23 cellular contexts compared by ENCODE assay signal in genomic region chr14:71905031-71905430, GRCh38. TPM values are rescaled to one million over a fixed set of nuclear protein-coding genes. Genes with fewer than 3 reads are reported as not detected.
DNase-seq lines count a peak whose midpoint lies in the region; ATAC-seq, FAIRE-seq and TF ChIP-seq lines count a peak whose summit lies in the region.
"Had no signal": no experiment of that assay in that cellular context is flagged by ENCODE, and none has a peak within 500 bp of the region (broad histone marks: within the 10 kb centered on the region; RNA-seq: fewer than 3 reads in every experiment).

No MANE protein-coding gene starts in this region.

- H3K4me2 ChIP-seq in SK-N-SH = no peak overlapping the region
- no peak overlapping the region for H3K4me2 ChIP-seq in K562 (ENCODE audit: insufficient read depth, low read length)
- H3K4me2 ChIP-seq in neuronal stem cell (ENCODE audit: insufficient read depth, low read length, poor library complexity, severe bottlenecking) = no peak overlapping the region

- no peaks in the 10 kb centered on the region for H3K79me1 ChIP-seq in neuronal stem cell (ENCODE audit: low read depth, low read length)

- H3K27me3 ChIP-seq in SK-N-SH (ENCODE audit: insufficient read depth) (no peaks in the 10 kb centered on the region; the same call in 1 of the 2 replicates), K562 (ENCODE audit: control insufficient read depth in 2 of 2, insufficient read depth in 2 of 2, low read length in 2 of 2) (no peaks in the 10 kb centered on the region), neuronal stem cell (ENCODE audit: control insufficient read depth in 3 of 3, insufficient read depth in 3 of 3, low read depth in 1 of 3, low read length in 3 of 3) (peaks cover 0 to 24% (median 0%) of the 10 kb centered on the region in 3 experiments)

- no peak overlapping the region for H3K23ac ChIP-seq in neuronal stem cell (ENCODE audit: low read depth, low read length, poor library complexity)

- no peaks in the 10 kb centered on the region for H3K4me1 Mint-ChIP-seq in activated naive CD8-positive, alpha-beta T cell treated with anti-CD3 and anti-CD28 coated beads, Interleukin-2, amount 50 U/mL, for 24 hours
- H3K4me1 Mint-ChIP-seq: IgD-negative memory B cell, T-helper 17 cell had no signal

- H3K9me1 ChIP-seq in K562 (ENCODE audit: control insufficient read depth, insufficient read depth, low read length) = no peaks in the 10 kb centered on the region

- H3K27ac ChIP-seq in SK-N-SH (ENCODE audit: low read depth in 2 of 2, low read length in 1 of 2) = no peak overlapping the region
- no peak overlapping the region for H3K27ac ChIP-seq in K562 (ENCODE audit: extremely low read depth, low read depth, low read length)
- no peak overlapping the region for H3K27ac ChIP-seq in neuronal stem cell (replicated peaks; ENCODE audit: low read length)
- H3K27ac ChIP-seq: HL-60 had no signal

- no peak overlapping the region for H4K91ac ChIP-seq in neuronal stem cell (ENCODE audit: low read depth, low read length, poor library complexity)

- H3K14ac ChIP-seq in neuronal stem cell (ENCODE audit: low read length) = no peak overlapping the region

- H4K8ac ChIP-seq in neuronal stem cell (ENCODE audit: low read depth, low read length) = no peak overlapping the region

- in situ Hi-C loops in K562 (cut with MboI) = no loop called here

- H3K18ac ChIP-seq in neuronal stem cell (ENCODE audit: low read length) = no peak overlapping the region

- no peak for TF ChIP-seq POLR2A in K562 (conservative IDR thresholded peaks at IDR 0.05)

- TF ChIP-seq EP300 in SK-N-SH (IDR thresholded peaks at IDR 0.05; ENCODE audit: borderline replicate concordance in 1 of 2, low read depth in 1 of 2, low read length in 1 of 2) = no peak
- TF ChIP-seq EP300 in Ishikawa (IDR thresholded peaks at IDR 0.05; ENCODE audit: borderline replicate concordance) = no peak
- no peak for TF ChIP-seq EP300 in K562 (IDR thresholded peaks at IDR 0.05; ENCODE audit: low read length)

- FAIRE-seq in K562 (lab: Jason Lieb, UNC) = no peak

- H3K36me3 ChIP-seq in SK-N-SH (replicated peaks in 1 of 2; ENCODE audit: control insufficient read depth in 1 of 2, insufficient read depth in 2 of 2, low read length in 1 of 2) (no peaks in the 10 kb centered on the region), K562 (ENCODE audit: control insufficient read depth, insufficient read depth, low read length) (no peaks in the 10 kb centered on the region), neuronal stem cell (replicated peaks in 1 of 2; ENCODE audit: control insufficient read depth in 2 of 2, insufficient read depth in 2 of 2, low read length in 2 of 2) (no peaks in the 10 kb centered on the region)
- H3K36me3 ChIP-seq: BE2C had no signal

- no peak overlapping the region for H2BK15ac ChIP-seq in neuronal stem cell (ENCODE audit: low read length)

- H3K4me3 ChIP-seq in SK-N-SH (ENCODE audit: low read depth in 2 of 2, low read length in 1 of 2) (no peak overlapping the region), K562 (no peak overlapping the region), neuronal stem cell (ENCODE audit: low read length in 2 of 2) (no peak overlapping the region)

- no peak for TF ChIP-seq CTCF in SK-N-SH (IDR thresholded peaks at IDR 0.05)
- TF ChIP-seq CTCF in K562 (IDR thresholded peaks at IDR 0.05 in 2 of 3, conservative IDR thresholded peaks at IDR 0.05 in 1 of 3; ENCODE audit: insufficient read depth in 2 of 3, low read depth in 1 of 3, low read length in 3 of 3) = no peak

- H3K9me2 ChIP-seq in SK-N-SH = no peaks in the 10 kb centered on the region

- ATAC-seq in SK-N-SH treated with all-trans-retinoic acid at 6 μM for 48 hours = no peak
- no peak for ATAC-seq in K562
- ATAC-seq in activated naive CD8-positive, alpha-beta T cell treated with anti-CD3 and anti-CD28 coated beads, Interleukin-2, amount 50 U/mL, for 24 hours = no peak
- ATAC-seq in GM19035 (IDR thresholded peaks at IDR 0.05; ENCODE audit: unreplicated experiment) = no peak
- ATAC-seq: T-helper 17 cell had no signal

- BruUV-seq in K562 (replicated peaks; lab: Mats Ljungman, UMichigan) = no TSS peak

- H3K4ac ChIP-seq in neuronal stem cell (ENCODE audit: low read length) = no peak overlapping the region

- 4% methylated on average over 4 of the region's 4 CpGs for WGBS in SK-N-SH (ENCODE audit: low lambda C conversion rate)
- 4% methylated on average over 4 of the region's 4 CpGs for WGBS in K562 (ENCODE audit: insufficient coverage, low coverage, missing lambda C conversion rate)
- no CpG with 5 or more reads among the region's 4 CpGs for WGBS in neuronal stem cell (ENCODE audit: extremely low coverage in 2 of 2, insufficient read length in 2 of 2, insufficient replicate concordance in 1 of 2), 2 donors

- H3K79me2 ChIP-seq in SK-N-SH (ENCODE audit: insufficient read depth) = no peaks in the 10 kb centered on the region
- no peaks in the 10 kb centered on the region for H3K79me2 ChIP-seq in K562 (ENCODE audit: control insufficient read depth, insufficient read depth, low read length)

- no peaks in the 10 kb centered on the region for H3F3A ChIP-seq in SK-N-SH (replicated peaks; ENCODE audit: insufficient read depth)

- intact Hi-C loops in K562 (cut with micrococcal nuclease) = no loop called here

- no peaks in the 10 kb centered on the region for H3K36me3 Mint-ChIP-seq in activated naive CD8-positive, alpha-beta T cell treated with anti-CD3 and anti-CD28 coated beads, Interleukin-2, amount 50 U/mL, for 24 hours (ENCODE audit: low read depth)

- no peak overlapping the region for H3K27ac Mint-ChIP-seq in activated naive CD8-positive, alpha-beta T cell treated with anti-CD3 and anti-CD28 coated beads, Interleukin-2, amount 50 U/mL, for 24 hours
- H3K27ac Mint-ChIP-seq: CD4-positive, alpha-beta T cell; IgD-negative memory B cell; T-helper 17 cell had no signal

- H2BK120ac ChIP-seq in neuronal stem cell (ENCODE audit: low read depth, low read length) = no peak overlapping the region

- H4K20me1 ChIP-seq in SK-N-SH (ENCODE audit: insufficient read depth) (no peaks in the 10 kb centered on the region), K562 (replicated peaks; ENCODE audit: control insufficient read depth, insufficient read depth, low read length) (no peaks in the 10 kb centered on the region)

- no peak overlapping the region for H3K9ac ChIP-seq in SK-N-SH
- H3K9ac ChIP-seq in K562 (ENCODE audit: insufficient read depth in 1 of 2, low read depth in 2 of 2, low read length in 2 of 2) = no peak overlapping the region
- H3K9ac ChIP-seq in neuronal stem cell (ENCODE audit: low read depth, low read length, poor library complexity) = no peak overlapping the region

- CTCF ChIA-PET in SK-N-SH (lab: Yijun Ruan, JAX) = interaction anchor here (1.4 kb wide), 2 partner anchors 24 to 49 kb away, joined by 3 to 4 read pairs; no protein-coding TSS in a partner anchor
- CTCF ChIA-PET in K562 (lab: Yijun Ruan, JAX; ENCODE audit: low intra/inter-chr PET ratio) = no interaction called here

- H3K9me3 ChIP-seq in SK-N-SH (no peaks in the 10 kb centered on the region), K562 (replicated peaks; ENCODE audit: control insufficient read depth, insufficient read depth, low read depth, low read length) (no peaks in the 10 kb centered on the region), neuronal stem cell (replicated peaks in 1 of 2; ENCODE audit: control insufficient read depth in 2 of 2, insufficient read depth in 1 of 2, low read depth in 1 of 2, low read length in 2 of 2) (no peaks in the 10 kb centered on the region)
- H3K9me3 ChIP-seq: BE2C, Caco-2 had no signal

- peaks cover 47% of the 10 kb centered on the region for H3K27me3 Mint-ChIP-seq in activated naive CD8-positive, alpha-beta T cell treated with anti-CD3 and anti-CD28 coated beads, Interleukin-2, amount 50 U/mL, for 24 hours

- no peak overlapping the region for H3K4me3 Mint-ChIP-seq in activated naive CD8-positive, alpha-beta T cell treated with anti-CD3 and anti-CD28 coated beads, Interleukin-2, amount 50 U/mL, for 24 hours
- H3K4me3 Mint-ChIP-seq: CD4-positive, alpha-beta T cell; IgD-negative memory B cell; T-helper 17 cell had no signal

- no peak for TF ChIP-seq RAD21 in SK-N-SH (IDR thresholded peaks at IDR 0.05; ENCODE audit: low read length)
- no peak for TF ChIP-seq RAD21 in Ishikawa (IDR thresholded peaks at IDR 0.05; ENCODE audit: low read depth)
- TF ChIP-seq RAD21 in K562 (CRISPR knock-in tag; conservative IDR thresholded peaks at IDR 0.05 in 1 of 2, IDR thresholded peaks at IDR 0.05 in 1 of 2) = no peak

- H2AFZ ChIP-seq in SK-N-SH (ENCODE audit: low read depth) = no peak overlapping the region
- H2AFZ ChIP-seq in K562 (ENCODE audit: low read depth, low read length) = no peak overlapping the region
- H2AFZ ChIP-seq in neuronal stem cell (ENCODE audit: low read length) = peak overlapping the region; percentile 80

- no peaks in the 10 kb centered on the region for H3K9me3 Mint-ChIP-seq in activated naive CD8-positive, alpha-beta T cell treated with anti-CD3 and anti-CD28 coated beads, Interleukin-2, amount 50 U/mL, for 24 hours

- H2BK5ac ChIP-seq in neuronal stem cell (ENCODE audit: low read length) = no peak overlapping the region

- no peak overlapping the region for H2AK5ac ChIP-seq in neuronal stem cell (ENCODE audit: low read depth, low read length)

- H3K4me1 ChIP-seq in SK-N-SH (ENCODE audit: control insufficient read depth in 1 of 2, insufficient read depth in 2 of 2, low read depth in 1 of 2, low read length in 1 of 2) (no peaks in the 10 kb centered on the region), K562 (replicated peaks in 1 of 2; ENCODE audit: control insufficient read depth in 2 of 2, insufficient read depth in 2 of 2, low read length in 2 of 2) (no peaks in the 10 kb centered on the region), neuronal stem cell (ENCODE audit: control insufficient read depth in 2 of 2, insufficient read depth in 1 of 2, low read depth in 1 of 2, low read length in 2 of 2) (peaks cover 3 to 5% of the 10 kb centered on the region in 2 donors)
- H3K4me1 ChIP-seq: BE2C, Caco-2 had no signal

- no peak for DNase-seq in SK-N-SH
- no peak for DNase-seq in K562 (ENCODE audit: extremely low read depth in 1 of 4, low spot score in 3 of 4)
- DNase-seq in neuronal stem cell (ENCODE audit: low spot score) = no peak
- DNase-seq in activated naive CD8-positive, alpha-beta T cell treated with anti-CD3 and anti-CD28 coated beads, Interleukin-2, amount 50 U/mL, for 24 hours = no peak
- DNase-seq in NCI-H146 treated with DMSO at 0.1 percent for 48 hours (lab: John Stamatoyannopoulos, UW; ENCODE audit: unreplicated experiment) = no peak
- DNase-seq: BE2C; Caco-2; CD4-positive, alpha-beta T cell; GDM1; H7; NCI-H1105 treated with DMSO at 0.1 percent for 48 hours; NCI-H1930; NCI-H774; SHP77 treated with DMSO at 0.1 percent for 48 hours; T-helper 17 cell had no signal

- no peak overlapping the region for H2BK12ac ChIP-seq in neuronal stem cell (ENCODE audit: low read length)

- POLR2A ChIA-PET in SK-N-SH (lab: Yijun Ruan, JAX) = no interaction called here
- POLR2A ChIA-PET in K562 (lab: Yijun Ruan, JAX) = no interaction called here

RNA-seq across cellular contexts. Expression of gene RGS6, which starts 27.2 kb away (rescaled TPM):
- polyA plus RNA-seq in SK-N-SH (2012; rRNA removed) (not detected in 2 replicates), K562 (2011; rRNA removed) (not detected in 2 replicates), K562 (2014; fragmentation: Illumina TruSeq; extraction: Trizol) (not detected in 2 replicates), K562 (2014; fragmentation: Nextera tagmentation; extraction: Ambion mirVana) (not detected), K562 (2014; rRNA removed) (not detected in 2 replicates)
- not detected in 2 replicates for polyA plus RNA-seq in SK-N-SH (2012; cell fraction: cytosol; rRNA removed)
- polyA plus RNA-seq in SK-N-SH (2012; cell fraction: nucleus; rRNA removed) = not detected in 2 replicates
- not detected in 2 replicates for total RNA-seq in K562 (2011; cell fraction: chromatin; rRNA removed; ENCODE audit: low replicate concordance)
- total RNA-seq in K562 (2011; cell fraction: nucleolus; rRNA removed) = not detected in 2 replicates
- total RNA-seq in K562 (2011; cell fraction: nucleoplasm; rRNA removed) = not detected in 2 replicates
- total RNA-seq in K562 (2014; rRNA removed) (not detected in 2 replicates), K562 (2014; rRNA removed; fragmentation: Illumina TruSeq; extraction: Trizol) (not detected in 2 replicates), K562 (2015; rRNA removed; fragmentation: Illumina TruSeq; extraction: Trizol) (not detected in 2 replicates), K562 (2021) (not detected in 2 replicates)
- not detected in 2 replicates for polyA plus RNA-seq in K562 (2011; cell fraction: cytosol; rRNA removed)
- polyA plus RNA-seq in K562 (2011; cell fraction: nucleus; rRNA removed) = not detected in 2 replicates
- not detected in 2 replicates for polyA plus RNA-seq in K562 (2012)
- polyA minus RNA-seq in K562 (2011; rRNA and poly(A)+ RNA removed) = not detected in 2 replicates
- not detected in 2 replicates for polyA minus RNA-seq in K562 (2011; cell fraction: cytosol; rRNA and poly(A)+ RNA removed)
- not detected in 2 replicates for polyA minus RNA-seq in K562 (2011; cell fraction: nucleus; rRNA and poly(A)+ RNA removed)
- polyA plus RNA-seq in neuronal stem cell (2013, experiment 1 of 2) = 0.15 TPM
- 0.14 TPM for polyA plus RNA-seq in neuronal stem cell (2013, experiment 2 of 2)
- total RNA-seq: A172; Caco-2; CD4-positive, alpha-beta T cell; HT1080; OCI-LY7 had no signal
- polyA plus RNA-seq: IgD-negative memory B cell had no signal

Comparison
In these comparisons a context has a peak if more than half of its experiments do, and no peak if none do; other contexts are left out.
1. Of the 27 proteins assayed by ChIP-seq in both K562 and SK-N-SH: peak only in K562: USF2; only in SK-N-SH: USF1; in both: none; in neither: 25.